Comparison of ENCODE assay signal across 1 cellular context in genomic region chr22:39466228-39467006, GRCh38.
TF ChIP-seq lines count a peak whose summit lies in the region.

No MANE protein-coding gene starts in this region.

TF ChIP-seq in H1, 55 proteins besides CTCF, POLR2A, EP300 and RAD21:
- no peak for TF ChIP-seq MAFK (IDR thresholded peaks at IDR 0.05; ENCODE audit: low read depth, low read length)
- no peak for TF ChIP-seq NANOG (IDR thresholded peaks at IDR 0.05; ENCODE audit: insufficient read depth, low read depth, low read length, poor library complexity, severe bottlenecking)
- TF ChIP-seq PHF8 (conservative IDR thresholded peaks at IDR 0.05; ENCODE audit: low read depth, low read length), result no peak
- TF ChIP-seq BACH1 (IDR thresholded peaks at IDR 0.05; ENCODE audit: low read length), result no peak
- no peak for TF ChIP-seq GTF2F1 (IDR thresholded peaks at IDR 0.05; ENCODE audit: borderline replicate concordance, low read depth, low read length)
- no peak for TF ChIP-seq TBP (IDR thresholded peaks at IDR 0.05; ENCODE audit: low read depth, low read length)
- no peak for TF ChIP-seq CHD7 (IDR thresholded peaks at IDR 0.05; ENCODE audit: insufficient replicate concordance, low read length)
- no peak for TF ChIP-seq KDM1A (IDR thresholded peaks at IDR 0.05; ENCODE audit: borderline replicate concordance, low read length)
- TF ChIP-seq ASH2L (IDR thresholded peaks at IDR 0.05; ENCODE audit: low read length), result no peak
